Comparison of ENCODE assay signal across 9 cellular contexts in genomic region chr12:5083955-5084849, GRCh38. TPM values are rescaled to one million over a fixed set of nuclear protein-coding genes. Genes with fewer than 3 reads are reported as not detected.
DNase-seq lines count a peak whose midpoint lies in the region; ATAC-seq, FAIRE-seq and TF ChIP-seq lines count a peak whose summit lies in the region.
"Had no signal": no experiment of that assay in that cellular context is flagged by ENCODE, and none has a peak within 500 bp of the region (broad histone marks: within the 10 kb centered on the region; RNA-seq: fewer than 3 reads in every experiment).

No MANE protein-coding gene starts in this region.

- DNase-seq in CD14-positive monocyte (ENCODE audit: low spot score) (no peak), GM19239 (ENCODE audit: insufficient read length, low spot score) (peak; percentile 61), NCI-H446 treated with DMSO at 0.1 percent for 48 hours (lab: John Stamatoyannopoulos, UW) (peak; percentile 23), breast epithelium (ENCODE audit: low spot score in 2 of 2) (no peak), left kidney (ENCODE audit: low read depth, low spot score) (peak; percentile 76), urothelium cell line (ENCODE audit: low spot score) (peak; percentile 84)

- no peaks in the 10 kb centered on the region for H3K9me3 ChIP-seq in breast epithelium
- H3K9me3 ChIP-seq: SJSA1 had no signal

- no peak overlapping the region for H3K4me3 ChIP-seq in breast epithelium
- H3K4me3 ChIP-seq: SJSA1 had no signal

- peaks cover 0 to 9% (median 5%) of the 10 kb centered on the region in 3 donors for H3K27me3 Mint-ChIP-seq in CD14-positive monocyte (ENCODE audit: low read depth in 3 of 3)

- peak; percentile 87 for FAIRE-seq in GM19239 (lab: Jason Lieb, UNC)
- FAIRE-seq in urothelium cell line (lab: Jason Lieb, UNC), result peak; percentile 77

- H3K4me1 ChIP-seq in breast epithelium, result no peaks in the 10 kb centered on the region

- TF ChIP-seq POLR2A in breast epithelium (IDR thresholded peaks at IDR 0.05), result no peak

- H3K36me3 ChIP-seq in breast epithelium, result no peaks in the 10 kb centered on the region
- H3K36me3 ChIP-seq: SJSA1 had no signal

- no peak overlapping the region for H3K27ac ChIP-seq in breast epithelium
- H3K27ac ChIP-seq: SJSA1 had no signal

- TF ChIP-seq CTCF in CD14-positive monocyte (IDR thresholded peaks at IDR 0.05), result peak; percentile 78
- TF ChIP-seq CTCF in breast epithelium (IDR thresholded peaks at IDR 0.05), result peak in 2 of 3 donors; percentile 59 to 63

- no peaks in the 10 kb centered on the region for H3K4me1 Mint-ChIP-seq in CD14-positive monocyte

- no peak overlapping the region for H3K27ac Mint-ChIP-seq in CD14-positive monocyte

- H3K9me3 Mint-ChIP-seq in CD14-positive monocyte, result no peaks in the 10 kb centered on the region

- H3K4me3 Mint-ChIP-seq in CD14-positive monocyte, result peak overlapping the region in 1 of 2 donors; percentile 46

- H3K27me3 ChIP-seq in breast epithelium, result peaks cover 0 to 6% of the 10 kb centered on the region in 2 donors
- H3K27me3 ChIP-seq: SJSA1 had no signal

- ATAC-seq in GM21515 (IDR thresholded peaks at IDR 0.05; ENCODE audit: unreplicated experiment) (no peak), HG02870 (IDR thresholded peaks at IDR 0.05; ENCODE audit: unreplicated experiment) (no peak)

- intact Hi-C loops in CD14-positive monocyte (cut with micrococcal nuclease), result loop anchor here (1.0 to 10.0 kb wide), 4 partner anchors 61 to 229 kb away; no protein-coding TSS in a partner anchor
- intact Hi-C loops in breast epithelium (cut with DNase I; ENCODE audit: low total_unique reads), result loop anchor here (10.0 kb wide), 1 partner anchor 219 kb away; no protein-coding TSS in a partner anchor

- no peaks in the 10 kb centered on the region for H3K36me3 Mint-ChIP-seq in CD14-positive monocyte

RNA-seq across cellular contexts. Expression of gene KCNA5, which starts 40.5 kb away (rescaled TPM):
- not detected for polyA plus RNA-seq in CD14-positive monocyte
- under 1 TPM in 2 of 3 donors, not detected in 1; 0.44 to 0.66 TPM for total RNA-seq in breast epithelium
- total RNA-seq: SJSA1 had no signal

Comparison
In these comparisons a context has a peak if more than half of its experiments do, and no peak if none do; other contexts are left out.
1. DNase-seq: peak in GM19239 (single experiment), NCI-H446 treated with DMSO at 0.1 percent for 48 hours (single experiment), left kidney (single experiment) and urothelium cell line (single experiment); none in CD14-positive monocyte (single experiment) and breast epithelium (0 of 2).